Comparison of ENCODE assay signal across 2 cellular contexts in genomic region chr1:38193040-38193439, GRCh38.
TF ChIP-seq lines count a peak whose summit lies in the region.

No MANE protein-coding gene starts in this region.

TF ChIP-seq in H1, 55 proteins besides CTCF, POLR2A, EP300 and RAD21:
- TF ChIP-seq TCF12 (IDR thresholded peaks at IDR 0.05; ENCODE audit: low read depth, low read length) = no peak
- no peak for TF ChIP-seq FOSL1 (IDR thresholded peaks at IDR 0.05; ENCODE audit: insufficient read depth, low read depth, low read length)
- no peak for TF ChIP-seq E2F6 (IDR thresholded peaks at IDR 0.05)
- TF ChIP-seq POU5F1 (IDR thresholded peaks at IDR 0.05; ENCODE audit: low read depth, low read length) = no peak
- TF ChIP-seq TAF7 (optimal IDR thresholded peaks at IDR 0.05; ENCODE audit: borderline replicate concordance, low read depth, low read length) = no peak
- no peak for TF ChIP-seq SAP30 (IDR thresholded peaks at IDR 0.05; ENCODE audit: insufficient read depth, insufficient replicate concordance, low read length)
- no peak for TF ChIP-seq MAFK (IDR thresholded peaks at IDR 0.05; ENCODE audit: low read depth, low read length)
- no peak for TF ChIP-seq GABPA (IDR thresholded peaks at IDR 0.05; ENCODE audit: borderline replicate concordance, insufficient read depth, low read length)
- no peak for TF ChIP-seq HDAC2 (IDR thresholded peaks at IDR 0.05; ENCODE audit: borderline replicate concordance in 1 of 2, low read depth in 2 of 2, low read length in 2 of 2)
- TF ChIP-seq BACH1 (IDR thresholded peaks at IDR 0.05; ENCODE audit: low read length) = no peak
- TF ChIP-seq RBBP5 (IDR thresholded peaks at IDR 0.05; ENCODE audit: borderline replicate concordance, low read depth, low read length) = no peak
- no peak for TF ChIP-seq ZNF274 (IDR thresholded peaks at IDR 0.05; ENCODE audit: borderline replicate concordance, extremely low read depth, low read length)
- no peak for TF ChIP-seq ASH2L (IDR thresholded peaks at IDR 0.05; ENCODE audit: low read length)
- TF ChIP-seq SIX5 (IDR thresholded peaks at IDR 0.05; ENCODE audit: low read depth, low read length) = no peak
- TF ChIP-seq SUZ12 (IDR thresholded peaks at IDR 0.05; ENCODE audit: low read length) = no peak
- no peak for TF ChIP-seq CHD2 (IDR thresholded peaks at IDR 0.05; ENCODE audit: low read length)

TF ChIP-seq in GM23338, 12 proteins besides CTCF, POLR2A, EP300 and RAD21:
- TF ChIP-seq EZH2phosphoT487 (IDR thresholded peaks at IDR 0.05; ENCODE audit: unreplicated experiment) = no peak
- no peak for TF ChIP-seq REST (IDR thresholded peaks at IDR 0.05; ENCODE audit: unreplicated experiment)
- TF ChIP-seq ZNF462 (CRISPR knock-in tag; IDR thresholded peaks at IDR 0.05) = no peak
- no peak for TF ChIP-seq ETS1 (IDR thresholded peaks at IDR 0.05)
